ENCODE assay signal across 12 cellular contexts in genomic region chr11:123183391-123184099, GRCh38. TPM values are rescaled to one million over a fixed set of nuclear protein-coding genes. Genes with fewer than 3 reads are reported as not detected.
DNase-seq lines count a peak whose midpoint lies in the region; ATAC-seq lines count a peak whose summit lies in the region.
"Had no signal": no experiment of that assay in that cellular context is flagged by ENCODE, and none has a peak within 500 bp of the region (broad histone marks: within the 10 kb centered on the region; RNA-seq: fewer than 3 reads in every experiment).

No MANE protein-coding gene starts in this region.

- peak; percentile 53 for DNase-seq in GM03348 (ENCODE audit: low spot score)
- peak; percentile 70 for DNase-seq in RPMI7951 (ENCODE audit: low read depth)
- DNase-seq in iris pigment epithelial cell (ENCODE audit: low read depth): peak; percentile 62
- no peak for DNase-seq in NCI-H2227 treated with DMSO at 0.1 percent for 48 hours (lab: John Stamatoyannopoulos, UW)
- no peak for DNase-seq in NCI-H2029 treated with DMSO at 0.1 percent for 48 hours (lab: John Stamatoyannopoulos, UW)
- DNase-seq: activated effector memory CD4-positive, alpha-beta T cell treated with anti-CD3 and anti-CD28 coated beads, Interleukin-2, amount 50 U/mL, for 16 hours; NCI-H1105; spleen; transverse colon had no signal

- peak; percentile 60 for ATAC-seq in GM21619 (IDR thresholded peaks at IDR 0.05; ENCODE audit: unreplicated experiment)
- ATAC-seq in GM19035 (IDR thresholded peaks at IDR 0.05; ENCODE audit: unreplicated experiment): no peak
- ATAC-seq: WTC11 had no signal

RNA-seq across cellular contexts. Expression of gene CLMP, which starts 11.5 kb away (rescaled TPM):
- total RNA-seq in RPMI7951 (2014; rRNA removed; shearing (Covaris generic)): 42.7 and 44.9 TPM in 2 replicates

Comparison
In these comparisons a context has a peak if more than half of its experiments do, and no peak if none do; other contexts are left out.
1. DNase-seq: peak in GM03348 (single experiment), RPMI7951 (single experiment) and iris pigment epithelial cell (single experiment); none in NCI-H2227 treated with DMSO at 0.1 percent for 48 hours (single experiment) and NCI-H2029 treated with DMSO at 0.1 percent for 48 hours (single experiment).